ENCODE assay signal across 17 cellular contexts in the genomic region with DNA sequence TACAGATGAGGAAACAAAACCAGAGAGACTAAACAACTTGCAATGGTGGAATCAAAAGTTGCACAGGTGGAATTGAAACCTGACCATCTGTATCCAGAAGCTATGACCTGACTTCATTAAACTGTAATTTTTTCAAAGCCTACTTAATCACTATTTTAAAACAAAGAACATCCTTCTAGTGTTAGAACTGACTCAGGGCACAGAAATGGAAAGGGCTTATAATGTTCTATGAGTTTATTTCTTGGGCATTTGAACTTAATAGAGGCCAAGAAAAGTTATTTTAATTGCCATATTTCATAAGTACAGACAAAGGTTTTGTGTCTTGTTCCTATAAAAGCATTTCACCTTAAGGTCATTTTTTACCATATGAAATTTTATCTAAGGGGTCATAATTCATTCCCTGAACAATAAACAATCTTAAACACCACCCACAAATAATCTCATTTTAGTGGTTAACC. TPM values are rescaled to one million over a fixed set of nuclear protein-coding genes. Genes with fewer than 3 reads are reported as not detected.
DNase-seq lines count a peak whose midpoint lies in the region; ATAC-seq and TF ChIP-seq lines count a peak whose summit lies in the region.
"Had no signal": no experiment of that assay in that cellular context is flagged by ENCODE, and none has a peak within 500 bp of the region (broad histone marks: within the 10 kb centered on the region; RNA-seq: fewer than 3 reads in every experiment).

No MANE protein-coding gene starts in this region.

- no peak overlapping the region for H3K27ac ChIP-seq in CD4-positive, alpha-beta T cell (ENCODE audit: low read depth, low read length)
- peak overlapping the region; percentile 100 for H3K27ac ChIP-seq in Panc1 (ENCODE audit: low read length)
- no peak overlapping the region for H3K27ac ChIP-seq in stomach
- no peak overlapping the region for H3K27ac ChIP-seq in ascending aorta
- H3K27ac ChIP-seq: BLaER1, right atrium auricular region, SK-N-MC, suprapubic skin had no signal

- H3K36me3 Mint-ChIP-seq in CD4-positive, alpha-beta T cell (ENCODE audit: low read depth) = peaks cover 7% of the 10 kb centered on the region
- H3K36me3 Mint-ChIP-seq in glutamatergic neuron (ENCODE audit: unreplicated experiment) = no peaks in the 10 kb centered on the region

- no peaks in the 10 kb centered on the region; the same call in 1 of the 2 replicates for H3K36me3 ChIP-seq in Panc1 (ENCODE audit: control insufficient read depth, insufficient read depth, low read length)
- H3K36me3 ChIP-seq in stomach = no peaks in the 10 kb centered on the region
- no peaks in the 10 kb centered on the region for H3K36me3 ChIP-seq in ascending aorta
- H3K36me3 ChIP-seq: right atrium auricular region, suprapubic skin had no signal

- no peak for TF ChIP-seq EP300 in stomach (IDR thresholded peaks at IDR 0.05)

- peaks cover 84% of the 10 kb centered on the region for H3K4me1 Mint-ChIP-seq in CD4-positive, alpha-beta T cell (ENCODE audit: low read depth)
- peaks cover 51% of the 10 kb centered on the region for H3K4me1 Mint-ChIP-seq in glutamatergic neuron (ENCODE audit: low read depth, unreplicated experiment)

- CTCF ChIA-PET in CD4-positive, alpha-beta T cell (lab: Charles Lee) = no interaction called here
- CTCF ChIA-PET in Panc1 (lab: Charles Lee) = no interaction called here

- no peak overlapping the region for H3K27ac Mint-ChIP-seq in CD4-positive, alpha-beta T cell
- H3K27ac Mint-ChIP-seq in glutamatergic neuron (ENCODE audit: unreplicated experiment) = peak overlapping the region; percentile 84
- H3K27ac Mint-ChIP-seq: activated T-helper 2 cell treated with anti-CD3 and anti-CD28 coated beads, Interferon-gamma antibody, Interleukin-2, Interleukin-4, amounts not matched to agents 10 μg/mL and 5 μg/mL and 100 μg/mL, durations not matched to agents 14 hours and 24 hours and 36 hours had no signal

- TF ChIP-seq POLR2A in stomach (IDR thresholded peaks at IDR 0.05) = no peak

- H3K27me3 ChIP-seq in CD4-positive, alpha-beta T cell (ENCODE audit: control insufficient read depth, insufficient read depth, low read length) = no peaks in the 10 kb centered on the region
- no peaks in the 10 kb centered on the region for H3K27me3 ChIP-seq in Panc1 (ENCODE audit: control insufficient read depth, insufficient read depth, low read length)
- no peaks in the 10 kb centered on the region for H3K27me3 ChIP-seq in stomach
- no peaks in the 10 kb centered on the region for H3K27me3 ChIP-seq in ascending aorta
- H3K27me3 ChIP-seq: BLaER1, right atrium auricular region, suprapubic skin had no signal

- H3K4me1 ChIP-seq in Panc1 (ENCODE audit: control insufficient read depth, insufficient read depth, low read length) (peaks cover 82% of the 10 kb centered on the region), stomach (peaks cover 45 to 97% (median 71%) of the 10 kb centered on the region in 4 donors), ascending aorta (peaks cover 13 to 29% of the 10 kb centered on the region in 2 donors)

- TF ChIP-seq CTCF in CD4-positive, alpha-beta T cell (IDR thresholded peaks at IDR 0.05) = no peak
- TF ChIP-seq CTCF in Panc1 (IDR thresholded peaks at IDR 0.05) = no peak
- no peak for TF ChIP-seq CTCF in glutamatergic neuron (IDR thresholded peaks at IDR 0.05; ENCODE audit: partially characterized antibody, unreplicated experiment)
- no peak for TF ChIP-seq CTCF in stomach (IDR thresholded peaks at IDR 0.05)
- no peak for TF ChIP-seq CTCF in ascending aorta (IDR thresholded peaks at IDR 0.05)

- no TSS peak for BruUV-seq in Panc1 (replicated peaks; lab: Mats Ljungman, UMichigan)

- no peaks in the 10 kb centered on the region for H3K27me3 Mint-ChIP-seq in CD4-positive, alpha-beta T cell
- peaks cover 1% of the 10 kb centered on the region for H3K27me3 Mint-ChIP-seq in glutamatergic neuron (ENCODE audit: unreplicated experiment)

- H3K4me3 Mint-ChIP-seq in CD4-positive, alpha-beta T cell = peak overlapping the region; percentile 26
- H3K4me3 Mint-ChIP-seq in glutamatergic neuron (ENCODE audit: unreplicated experiment) = no peak overlapping the region

- no peak for DNase-seq in CD4-positive, alpha-beta T cell
- no peak for DNase-seq in Panc1 (ENCODE audit: low read depth, low spot score)
- no peak for DNase-seq in glutamatergic neuron
- DNase-seq in stomach = no peak
- DNase-seq in ascending aorta (ENCODE audit: low spot score in 2 of 2) = no peak
- DNase-seq: activated CD4-positive, CD25-positive, alpha-beta regulatory T cell treated with anti-CD3 and anti-CD28 coated beads, Interleukin-2, amount 50 U/mL, for 72 hours; GOT3; mucosa of descending colon; NCI-H2107 had no signal

- H3K9me3 ChIP-seq in CD4-positive, alpha-beta T cell (ENCODE audit: control insufficient read depth, low read length) = no peaks in the 10 kb centered on the region
- H3K9me3 ChIP-seq in Panc1 (ENCODE audit: control insufficient read depth, insufficient read depth, low read depth, low read length) (no peaks in the 10 kb centered on the region), stomach (no peaks in the 10 kb centered on the region), ascending aorta (no peaks in the 10 kb centered on the region)
- H3K9me3 ChIP-seq: mucosa of descending colon, right atrium auricular region, suprapubic skin had no signal

- in situ Hi-C loops in Panc1 (cut with HindIII; ENCODE audit: low pct_unique_long_range_greater_than_20kb, low sequenced_read_pairs) = no loop called here

- POLR2A ChIA-PET in CD4-positive, alpha-beta T cell (lab: Charles Lee) = no interaction called here
- POLR2A ChIA-PET in Panc1 (lab: Charles Lee) = no interaction called here

- ATAC-seq in CD4-positive, alpha-beta T cell (ENCODE audit: poor library complexity) = no peak
- ATAC-seq in GM18858 (IDR thresholded peaks at IDR 0.05; ENCODE audit: unreplicated experiment) (peak; percentile 43), Panc1 (no peak), GM21786 (IDR thresholded peaks at IDR 0.05; ENCODE audit: unreplicated experiment) (no peak), HG03565 (IDR thresholded peaks at IDR 0.05; ENCODE audit: unreplicated experiment) (no peak)
- ATAC-seq: mucosa of descending colon had no signal

- no peaks in the 10 kb centered on the region for H3K9me3 Mint-ChIP-seq in CD4-positive, alpha-beta T cell
- H3K9me3 Mint-ChIP-seq in glutamatergic neuron (ENCODE audit: unreplicated experiment) = no peaks in the 10 kb centered on the region
- H3K9me3 Mint-ChIP-seq: activated T-helper 2 cell treated with anti-CD3 and anti-CD28 coated beads, Interferon-gamma antibody, Interleukin-2, Interleukin-4, amounts not matched to agents 10 μg/mL and 5 μg/mL and 100 μg/mL, durations not matched to agents 14 hours and 24 hours and 36 hours had no signal

- intact Hi-C loops in CD4-positive, alpha-beta T cell (cut with DNase I, micrococcal nuclease) = no loop called here
- intact Hi-C loops in Panc1 (cut with micrococcal nuclease; ENCODE audit: unreplicated experiment) = no loop called here
- intact Hi-C loops in stomach (cut with DNase I; ENCODE audit: low total_unique reads) = no loop called here
- intact Hi-C loops in ascending aorta (cut with DNase I) = no loop called here

- no peak overlapping the region for H3K4me3 ChIP-seq in Panc1 (ENCODE audit: low read depth in 2 of 2, low read length in 2 of 2)
- no peak overlapping the region for H3K4me3 ChIP-seq in stomach
- H3K4me3 ChIP-seq in ascending aorta = no peak overlapping the region
- H3K4me3 ChIP-seq: BLaER1, mucosa of descending colon, right atrium auricular region, SK-N-MC, suprapubic skin had no signal

RNA-seq across cellular contexts. Expression of a gene that starts 8.8 kb away (rescaled TPM):
- 10 to 100 TPM; 82.4 to 82.9 TPM for total RNA-seq in CD4-positive, alpha-beta T cell
- total RNA-seq in Panc1 (2021; ENCODE audit: unreplicated experiment) (803 TPM), glutamatergic neuron (ENCODE audit: unreplicated experiment) (263 TPM), stomach (100 to 1,000 TPM; 134 to 909 (median 278) TPM), ascending aorta (569 TPM)
- 484 TPM for polyA plus RNA-seq in Panc1 (2012; ENCODE audit: insufficient read length)
- polyA plus RNA-seq in stomach = 10 to 100 TPM; 57.9 to 97.9 (median 91.4) TPM
